ENCODE assay signal across 1 cellular context in genomic region chr22:43814264-43814663, GRCh38.
TF ChIP-seq lines count a peak whose summit lies in the region.

No MANE protein-coding gene starts in this region.

TF ChIP-seq in GM23338, 12 proteins besides CTCF, POLR2A, EP300 and RAD21 (continued from another document):
- TF ChIP-seq ZNF462 (CRISPR knock-in tag; IDR thresholded peaks at IDR 0.05), result no peak
- TF ChIP-seq ZNF114 (CRISPR knock-in tag; IDR thresholded peaks at IDR 0.05), result no peak
- no peak for TF ChIP-seq NANOG (IDR thresholded peaks at IDR 0.05; ENCODE audit: borderline replicate concordance)
- TF ChIP-seq ETS1 (IDR thresholded peaks at IDR 0.05), result no peak
- no peak for TF ChIP-seq JUNB (IDR thresholded peaks at IDR 0.05; ENCODE audit: unreplicated experiment)
- no peak for TF ChIP-seq STAT1 (IDR thresholded peaks at IDR 0.05; ENCODE audit: unreplicated experiment)
- TF ChIP-seq REST (IDR thresholded peaks at IDR 0.05; ENCODE audit: unreplicated experiment), result no peak
- TF ChIP-seq ZNF331 (CRISPR knock-in tag; IDR thresholded peaks at IDR 0.05; ENCODE audit: low read depth), result no peak
